Comparison of ENCODE assay signal across 23 cellular contexts in the genomic region with DNA sequence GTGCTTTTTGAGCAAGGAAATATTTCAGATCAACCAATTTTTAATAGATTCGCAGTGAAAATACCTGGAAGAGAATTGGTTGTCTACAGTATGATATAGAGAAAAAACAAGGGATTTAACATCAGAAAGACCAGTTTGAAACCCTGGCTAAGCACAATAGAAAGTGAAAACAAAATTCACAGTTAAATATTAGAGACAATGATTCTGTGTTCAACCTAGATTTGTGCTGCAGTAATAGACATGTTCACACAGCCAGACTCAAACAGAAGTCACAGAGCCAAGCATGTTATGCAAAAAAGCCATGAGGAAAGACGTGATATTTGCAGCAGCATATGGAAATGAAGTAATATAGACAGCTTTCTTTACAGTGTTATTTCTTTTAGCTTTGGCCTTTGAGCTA. TPM values are rescaled to one million over a fixed set of nuclear protein-coding genes. Genes with fewer than 3 reads are reported as not detected.
DNase-seq lines count a peak whose midpoint lies in the region; ATAC-seq and TF ChIP-seq lines count a peak whose summit lies in the region.
"Had no signal": no experiment of that assay in that cellular context is flagged by ENCODE, and none has a peak within 500 bp of the region (broad histone marks: within the 10 kb centered on the region; RNA-seq: fewer than 3 reads in every experiment).

No MANE protein-coding gene starts in this region.

- intact Hi-C loops in stomach (cut with DNase I; ENCODE audit: low total_unique reads): no loop called here

- H3K4me1 ChIP-seq in stomach (no peaks in the 10 kb centered on the region), upper lobe of left lung (no peaks in the 10 kb centered on the region)
- H3K4me1 ChIP-seq: left lung, neural progenitor cell, psoas muscle had no signal

- TF ChIP-seq CTCF in stomach (IDR thresholded peaks at IDR 0.05): no peak
- TF ChIP-seq CTCF in upper lobe of left lung (IDR thresholded peaks at IDR 0.05): no peak

- H3K27ac ChIP-seq in epithelial cell of prostate (peak overlapping the region; percentile 56), stomach (no peak overlapping the region), upper lobe of left lung (no peak overlapping the region)
- H3K27ac ChIP-seq: left lung, neural progenitor cell, psoas muscle, thoracic aorta had no signal

- H3K4me3 ChIP-seq in stomach (no peak overlapping the region), H7 (ENCODE audit: insufficient read depth, low read depth, low read length) (no peak overlapping the region), upper lobe of left lung (no peak overlapping the region)
- H3K4me3 ChIP-seq: left lung, neural progenitor cell, psoas muscle, smooth muscle cell, thoracic aorta had no signal

- H3K27me3 ChIP-seq in stomach (no peaks in the 10 kb centered on the region), H7 (ENCODE audit: control insufficient read depth, insufficient read depth, low read length) (no peaks in the 10 kb centered on the region; the same call in 1 of the 2 replicates), upper lobe of left lung (no peaks in the 10 kb centered on the region)
- H3K27me3 ChIP-seq: left lung, neural progenitor cell had no signal

- no peak for TF ChIP-seq EP300 in stomach (IDR thresholded peaks at IDR 0.05)
- TF ChIP-seq EP300 in upper lobe of left lung (IDR thresholded peaks at IDR 0.05): no peak

- no peak for TF ChIP-seq POLR2A in stomach (IDR thresholded peaks at IDR 0.05)
- TF ChIP-seq POLR2A in upper lobe of left lung (IDR thresholded peaks at IDR 0.05): no peak

- H3K9me3 ChIP-seq in stomach (no peaks in the 10 kb centered on the region), upper lobe of left lung (no peaks in the 10 kb centered on the region)
- H3K9me3 ChIP-seq: left lung, psoas muscle, thoracic aorta had no signal

- DNase-seq in Ammon's horn (ENCODE audit: low spot score): peak; percentile 36
- no peak for DNase-seq in epithelial cell of prostate (ENCODE audit: low read depth, low spot score)
- DNase-seq in activated effector memory CD4-positive, alpha-beta T cell treated with anti-CD3 and anti-CD28 coated beads, Interleukin-2, amount 50 U/mL, for 16 hours: no peak
- no peak for DNase-seq in stomach
- no peak for DNase-seq in H7
- DNase-seq in upper lobe of left lung: no peak
- DNase-seq: 8988T; activated CD4-positive, alpha-beta memory T cell treated with anti-CD3 and anti-CD28 coated beads for 36 hours; activated naive CD8-positive, alpha-beta T cell treated with anti-CD3 and anti-CD28 coated beads for 36 hours; activated T-cell treated with anti-CD3 and anti-CD28 coated beads, Interleukin-2, amount 50 U/mL, for 72 hours; DMS 273 treated with DMSO at 0.1 percent for 48 hours; erythroblast; left lung; NCI-H524 treated with DMSO at 0.1 percent for 48 hours; psoas muscle; stimulated activated CD4-positive, alpha-beta T cell treated with anti-CD3 and anti-CD28 coated beads, Interleukin-4, amount 100 ng/mL, for 4 hours had no signal

- H3K36me3 ChIP-seq in stomach (no peaks in the 10 kb centered on the region), H7 (replicated peaks; ENCODE audit: control insufficient read depth, insufficient read depth, low read length) (no peaks in the 10 kb centered on the region), upper lobe of left lung (no peaks in the 10 kb centered on the region)
- H3K36me3 ChIP-seq: left lung, neural progenitor cell, thoracic aorta had no signal

- WGBS in stomach, 5 donors: 60 to 77% (median 69%) methylated on average over 2 of the region's 2 CpGs
- 72 to 85% methylated on average over 2 of the region's 2 CpGs for WGBS in upper lobe of left lung, 2 donors

- peak; percentile 83 for ATAC-seq in GM19438 (IDR thresholded peaks at IDR 0.05; ENCODE audit: low read depth, unreplicated experiment)
- ATAC-seq in HG03354 (IDR thresholded peaks at IDR 0.05; ENCODE audit: poor library complexity, severe bottlenecking, unreplicated experiment): peak; percentile 62
- no peak for ATAC-seq in upper lobe of left lung (ENCODE audit: low FRiP score in 2 of 2)
- ATAC-seq: activated T-cell treated with anti-CD3 and anti-CD28 coated beads, Interleukin-2, amount 50 U/mL, for 72 hours; left lung; psoas muscle had no signal

RNA-seq across cellular contexts. Expression of gene SCEL, which starts 48.0 kb away (rescaled TPM):
- total RNA-seq in stomach (1 to 10 TPM in 1 of 5 donors, under 1 TPM in 1, not detected in 3; 0.45 to 1.7 TPM), upper lobe of left lung (100 to 1,000 TPM in 2 of 6 donors, 10 to 100 TPM in 4; 32.5 to 175 (median 82.5) TPM)
- 10 to 100 TPM in 1 of 3 donors, under 1 TPM in 1, not detected in 1; 0.19 to 76.8 TPM for polyA plus RNA-seq in stomach
- not detected in 2 replicates for total RNA-seq in H7 (2014; rRNA removed; shearing (Covaris generic))
- total RNA-seq: activated CD4-positive, alpha-beta memory T cell treated with anti-CD3 and anti-CD28 coated beads for 36 hours; activated naive CD8-positive, alpha-beta T cell treated with anti-CD3 and anti-CD28 coated beads for 36 hours; activated T-cell treated with anti-CD3 and anti-CD28 coated beads, Interleukin-2, amount 50 U/mL, for 72 hours; dermis microvascular lymphatic vessel endothelial cell; H1; psoas muscle had no signal
- polyA plus RNA-seq: H1 had no signal

Comparison
In these comparisons a context has a peak if more than half of its experiments do, and no peak if none do; other contexts are left out.
1. ATAC-seq: peak in GM19438 (single experiment) and HG03354 (single experiment); none in upper lobe of left lung (0 of 2).
2. RNA of gene SCEL, which starts 48.0 kb away (total RNA-seq): 32.5 to 175 TPM in upper lobe of left lung; 0.45 to 1.7 TPM in stomach and not detected in H7; every median in the first group is over 10 times any median in the second.